1 cellular context compared by ENCODE assay signal in genomic region chr6:138086573-138087196, GRCh38.
A peak's percentile ranks its signal among the peaks of the same experiment; 100 is the strongest.
TF ChIP-seq lines count a peak whose summit lies in the region.

No MANE protein-coding gene starts in this region.

TF ChIP-seq in liver, 16 proteins besides CTCF, POLR2A, EP300 and RAD21 (continued from another document):
- TF ChIP-seq REST (IDR thresholded peaks at IDR 0.05) = peak; percentile 27
- peak in 1 of 2 donors; percentile 21 for TF ChIP-seq EGR1 (IDR thresholded peaks at IDR 0.05; ENCODE audit: low read depth in 2 of 2)
- TF ChIP-seq RXRA (IDR thresholded peaks at IDR 0.05) = peak; percentile 45 to 63
- TF ChIP-seq TAF1 (conservative IDR thresholded peaks at IDR 0.05) = no peak
- no peak for TF ChIP-seq HNF4G (IDR thresholded peaks at IDR 0.05)
